16 cellular contexts compared by ENCODE assay signal in genomic region chr5:56632199-56632598, GRCh38.
"Had no signal": no experiment of that assay in that cellular context is flagged by ENCODE, and none has a peak within 500 bp of the region (broad histone marks: within the 10 kb centered on the region; RNA-seq: fewer than 3 reads in every experiment).

No MANE protein-coding gene starts in this region.

- H3K4me3 Mint-ChIP-seq: activated CD4-positive, alpha-beta T cell treated with anti-CD3 and anti-CD28 coated beads for 36 hours; activated CD8-positive, alpha-beta T cell treated with anti-CD3 and anti-CD28 coated beads, Interleukin-2, amount 10 ng/mL, durations not matched to agents 7 days and 5 days; activated naive CD8-positive, alpha-beta T cell treated with anti-CD3 and anti-CD28 coated beads, Interleukin-2, amount 10 ng/mL, durations not matched to agents 7 days and 5 days; endodermal cell; natural killer cell had no signal

- DNase-seq: activated CD4-positive, alpha-beta T cell treated with anti-CD3 and anti-CD28 coated beads for 36 hours; activated CD8-positive, alpha-beta memory T cell treated with anti-CD3 and anti-CD28 coated beads, Interleukin-2, amount 50 U/mL, for 48 hours; activated CD8-positive, alpha-beta T cell treated with anti-CD3 and anti-CD28 coated beads, Interleukin-2, amount 10 ng/mL, durations not matched to agents 7 days and 5 days; activated naive CD8-positive, alpha-beta T cell treated with anti-CD3 and anti-CD28 coated beads, Interleukin-2, amount 10 ng/mL, durations not matched to agents 7 days and 5 days; anterior cingulate cortex; endodermal cell; glutamatergic neuron; natural killer cell; psoas muscle; stimulated activated CD4-positive, alpha-beta T cell treated with anti-CD3 and anti-CD28 coated beads, Interleukin-2, amount 100 ng/mL, for 24 hours; stimulated activated naive CD4-positive, alpha-beta T cell; substantia nigra; T1000; upper lobe of right lung; WERI-Rb-1 had no signal

- H3K36me3 Mint-ChIP-seq: natural killer cell had no signal

- H3K4me1 Mint-ChIP-seq: activated naive CD8-positive, alpha-beta T cell treated with anti-CD3 and anti-CD28 coated beads, Interleukin-2, amount 10 ng/mL, durations not matched to agents 7 days and 5 days; natural killer cell had no signal

- H3K27ac Mint-ChIP-seq: activated CD4-positive, alpha-beta T cell treated with anti-CD3 and anti-CD28 coated beads for 36 hours; activated CD8-positive, alpha-beta T cell treated with anti-CD3 and anti-CD28 coated beads, Interleukin-2, amount 10 ng/mL, durations not matched to agents 7 days and 5 days; activated naive CD8-positive, alpha-beta T cell treated with anti-CD3 and anti-CD28 coated beads, Interleukin-2, amount 10 ng/mL, durations not matched to agents 7 days and 5 days; endodermal cell; natural killer cell had no signal

- ATAC-seq: activated CD4-positive, alpha-beta T cell treated with anti-CD3 and anti-CD28 coated beads for 36 hours; activated CD8-positive, alpha-beta T cell treated with anti-CD3 and anti-CD28 coated beads, Interleukin-2, amount 10 ng/mL, durations not matched to agents 7 days and 5 days; natural killer cell; psoas muscle; sciatic nerve; upper lobe of right lung had no signal

- H3K27me3 Mint-ChIP-seq: activated CD4-positive, alpha-beta T cell treated with anti-CD3 and anti-CD28 coated beads for 36 hours had no signal
